In genomic region chr1:159791461-159791860, GRCh38 we compare ENCODE assay signal across 28 cellular contexts.
"Had no signal": no experiment of that assay in that cellular context is flagged by ENCODE, and none has a peak within 500 bp of the region (broad histone marks: within the 10 kb centered on the region; RNA-seq: fewer than 3 reads in every experiment).

No MANE protein-coding gene starts in this region.

- H3K4me1 ChIP-seq: ascending aorta, breast epithelium, colonic mucosa, gastroesophageal sphincter, heart right ventricle had no signal

- H3K36me3 ChIP-seq: ascending aorta, breast epithelium, cardiac muscle cell, colonic mucosa, esophagus squamous epithelium, gastroesophageal sphincter, heart right ventricle had no signal

- DNase-seq: activated CD4-positive, alpha-beta memory T cell treated with anti-CD3 and anti-CD28 coated beads for 36 hours; activated CD4-positive, alpha-beta T cell treated with anti-CD3 and anti-CD28 coated beads for 36 hours; activated CD4-positive, alpha-beta T cell treated with anti-CD3 and anti-CD28 coated beads, Interleukin-2, amount 10 ng/mL, durations not matched to agents 24 days and 14 days; activated CD4-positive, CD25-positive, alpha-beta regulatory T cell; activated CD4-positive, CD25-positive, alpha-beta regulatory T cell treated with anti-CD3 and anti-CD28 coated beads, Interleukin-2, amount 50 U/mL, for 72 hours; activated CD8-positive, alpha-beta memory T cell treated with anti-CD3 and anti-CD28 coated beads, Interleukin-2, amount 10 ng/mL, durations not matched to agents 7 days and 5 days; activated CD8-positive, alpha-beta memory T cell treated with anti-CD3 and anti-CD28 coated beads, Interleukin-2, amount 50 U/mL, for 4 hours; activated CD8-positive, alpha-beta T cell treated with anti-CD3 and anti-CD28 coated beads, Interleukin-2, amount 10 ng/mL, durations not matched to agents 7 days and 5 days; activated gamma-delta T cell; activated naive CD4-positive, alpha-beta T cell; activated naive CD4-positive, alpha-beta T cell treated with anti-CD3 and anti-CD28 coated beads, Interleukin-2, amount 10 ng/mL, durations not matched to agents 7 days and 5 days; activated naive CD8-positive, alpha-beta T cell treated with anti-CD3 and anti-CD28 coated beads, Interleukin-2, amount 10 ng/mL, durations not matched to agents 7 days and 5 days; activated T-cell treated with anti-CD3 and anti-CD28 coated beads for 4 hours; activated T-cell treated with anti-CD3 and anti-CD28 coated beads, Interleukin-2, amount 50 U/mL, for 24 hours; activated T-cell treated with anti-CD3 and anti-CD28 coated beads, Interleukin-2, amount 50 U/mL, for 72 hours; central memory CD4-positive, alpha-beta T cell; cerebellar nuclear complex; colonic mucosa; effector CD8-positive, alpha-beta T cell; esophagus squamous epithelium; foreskin melanocyte; heart right ventricle had no signal

- H3K27ac ChIP-seq: ascending aorta, breast epithelium, cardiac muscle cell, colonic mucosa, epithelial cell of prostate, esophagus squamous epithelium, gastroesophageal sphincter, heart right ventricle, hepatocyte had no signal

- H3K27me3 ChIP-seq: ascending aorta, breast epithelium, cardiac muscle cell had no signal

- H3K9me3 ChIP-seq: ascending aorta, breast epithelium, colonic mucosa, esophagus squamous epithelium, gastroesophageal sphincter, heart right ventricle had no signal

- H3K4me3 ChIP-seq: ascending aorta, breast epithelium, cardiac muscle cell, colonic mucosa, esophagus squamous epithelium, gastroesophageal sphincter, heart right ventricle, hepatocyte had no signal
